32 cellular contexts compared by ENCODE assay signal in genomic region chr5:179160584-179160983, GRCh38.
A peak's percentile ranks its signal among the peaks of the same experiment; 100 is the strongest.
DNase-seq lines count a peak whose midpoint lies in the region; ATAC-seq and TF ChIP-seq lines count a peak whose summit lies in the region.
"Had no signal": no experiment of that assay in that cellular context is flagged by ENCODE, and none has a peak within 500 bp of the region (broad histone marks: within the 10 kb centered on the region; RNA-seq: fewer than 3 reads in every experiment).

No MANE protein-coding gene starts in this region.

- DNase-seq in AG08395 (ENCODE audit: low spot score) (peak; percentile 36), ELR (ENCODE audit: low read depth) (peak; percentile 52), NAMALWA (ENCODE audit: low spot score) (peak; percentile 28), fibroblast of pulmonary artery (ENCODE audit: low read depth) (peak; percentile 20), HuH-7 (ENCODE audit: low spot score) (no peak), DMS153 treated with DMSO at 0.1 percent for 48 hours (lab: John Stamatoyannopoulos, UW; ENCODE audit: unreplicated experiment) (no peak), foreskin keratinocyte (no peak)
- DNase-seq: activated CD4-positive, alpha-beta T cell treated with anti-CD3 and anti-CD28 coated beads, Interleukin-2, amount 10 ng/mL, durations not matched to agents 7 days and 5 days; activated CD8-positive, alpha-beta memory T cell treated with anti-CD3 and anti-CD28 coated beads, Interleukin-2, amount 10 ng/mL, durations not matched to agents 7 days and 5 days; DMS79 treated with DMSO at 0.1 percent for 48 hours; effector memory CD8-positive, alpha-beta T cell; erythroblast; left colon; NCI-H1436; NCI-H2107; NCI-H446 treated with DMSO at 0.1 percent for 48 hours; OCI-M1; SHP77; stimulated activated CD4-positive, alpha-beta T cell treated with anti-CD3 and anti-CD28 coated beads, Interleukin-4, amount 100 ng/mL, for 4 hours had no signal

- ATAC-seq in foreskin keratinocyte = no peak
- no peak for ATAC-seq in GM21529 (IDR thresholded peaks at IDR 0.05; ENCODE audit: unreplicated experiment)
- ATAC-seq: activated CD8-positive, alpha-beta memory T cell treated with anti-CD3 and anti-CD28 coated beads, Interleukin-2, amount 10 ng/mL, durations not matched to agents 7 days and 5 days; effector memory CD8-positive, alpha-beta T cell; gastrocnemius medialis; GM23338; left colon; stimulated activated memory B cell treated with anti-CD40 and anti-IgM and Interleukin-4, amounts not matched to agents 10 μg/mL and 1 μg/mL and 100 μg/mL, for 72 hours had no signal

- no peak overlapping the region for H3K4me3 ChIP-seq in fibroblast of pulmonary artery (replicated peaks; ENCODE audit: low read depth, low read length)
- H3K4me3 ChIP-seq: ascending aorta; BLaER1 treated with 17β-estradiol and CSF1 and Interleukin-3, amounts not matched to agents 10 nM and 100 nM; cardiac muscle cell; coronary artery; gastrocnemius medialis; GM23338; neural progenitor cell; right atrium auricular region; upper lobe of left lung had no signal

- H3K4me1 ChIP-seq in foreskin keratinocyte = no peaks in the 10 kb centered on the region
- H3K4me1 ChIP-seq: ascending aorta, Caco-2, gastrocnemius medialis, neural progenitor cell, right atrium auricular region, upper lobe of left lung had no signal

- TF ChIP-seq CTCF in fibroblast of pulmonary artery (IDR thresholded peaks at IDR 0.05; ENCODE audit: low read length, missing control alignments) (no peak), foreskin keratinocyte (conservative IDR thresholded peaks at IDR 0.05) (no peak)

- no peaks in the 10 kb centered on the region for H3K27me3 ChIP-seq in foreskin keratinocyte
- H3K27me3 ChIP-seq: ascending aorta; BLaER1 treated with 17β-estradiol and CSF1 and Interleukin-3, amounts not matched to agents 10 nM and 100 nM; cardiac muscle cell; gastrocnemius medialis; neural progenitor cell; right atrium auricular region; upper lobe of left lung had no signal

- no peak overlapping the region for H3K27ac ChIP-seq in foreskin keratinocyte
- H3K27ac ChIP-seq: ascending aorta; BLaER1 treated with 17β-estradiol and CSF1 and Interleukin-3, amounts not matched to agents 10 nM and 100 nM; cardiac muscle cell; coronary artery; gastrocnemius medialis; neural progenitor cell; right atrium auricular region; upper lobe of left lung; VCaP had no signal

Comparison
In these comparisons a context has a peak if more than half of its experiments do, and no peak if none do; other contexts are left out.
1. DNase-seq: peak in AG08395 (single experiment), ELR (single experiment), NAMALWA (single experiment) and fibroblast of pulmonary artery (single experiment); none in HuH-7 (single experiment), DMS153 treated with DMSO at 0.1 percent for 48 hours (single experiment) and foreskin keratinocyte (0 of 2).